ENCODE assay signal across 1 cellular context in the genomic region with DNA sequence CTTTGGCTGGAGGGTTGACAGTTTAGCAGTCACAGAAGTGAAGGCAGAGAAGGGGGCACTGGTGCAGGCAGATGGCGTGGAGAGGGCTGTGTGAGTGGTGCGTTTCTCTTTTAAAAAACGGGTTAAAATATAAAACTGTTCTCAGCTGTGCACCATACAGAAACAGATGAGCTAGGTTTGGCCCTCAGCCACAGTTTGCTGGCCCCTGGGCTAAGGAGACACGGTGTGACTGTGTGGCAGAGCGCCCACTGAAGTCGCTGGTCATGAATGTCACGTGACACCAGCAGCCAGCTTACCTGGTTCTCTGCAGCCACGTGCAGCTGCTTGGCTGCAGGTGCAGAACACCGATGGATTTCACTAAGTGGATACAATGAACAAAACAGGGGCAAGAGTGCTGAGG.
TF ChIP-seq lines count a peak whose summit lies in the region.

No MANE protein-coding gene starts in this region.

TF ChIP-seq in WTC11, 78 proteins besides CTCF, POLR2A, EP300 and RAD21 (continued from another document):
- TF ChIP-seq, protein P1, sequence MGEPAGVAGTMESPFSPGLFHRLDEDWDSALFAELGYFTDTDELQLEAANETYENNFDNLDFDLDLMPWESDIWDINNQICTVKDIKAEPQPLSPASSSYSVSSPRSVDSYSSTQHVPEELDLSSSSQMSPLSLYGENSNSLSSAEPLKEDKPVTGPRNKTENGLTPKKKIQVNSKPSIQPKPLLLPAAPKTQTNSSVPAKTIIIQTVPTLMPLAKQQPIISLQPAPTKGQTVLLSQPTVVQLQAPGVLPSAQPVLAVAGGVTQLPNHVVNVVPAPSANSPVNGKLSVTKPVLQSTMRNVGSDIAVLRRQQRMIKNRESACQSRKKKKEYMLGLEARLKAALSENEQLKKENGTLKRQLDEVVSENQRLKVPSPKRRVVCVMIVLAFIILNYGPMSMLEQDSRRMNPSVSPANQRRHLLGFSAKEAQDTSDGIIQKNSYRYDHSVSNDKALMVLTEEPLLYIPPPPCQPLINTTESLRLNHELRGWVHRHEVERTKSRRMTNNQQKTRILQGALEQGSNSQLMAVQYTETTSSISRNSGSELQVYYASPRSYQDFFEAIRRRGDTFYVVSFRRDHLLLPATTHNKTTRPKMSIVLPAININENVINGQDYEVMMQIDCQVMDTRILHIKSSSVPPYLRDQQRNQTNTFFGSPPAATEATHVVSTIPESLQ (CRISPR knock-in tag; IDR thresholded peaks at IDR 0.05), result no peak
